ENCODE assay signal across 22 cellular contexts in the genomic region with DNA sequence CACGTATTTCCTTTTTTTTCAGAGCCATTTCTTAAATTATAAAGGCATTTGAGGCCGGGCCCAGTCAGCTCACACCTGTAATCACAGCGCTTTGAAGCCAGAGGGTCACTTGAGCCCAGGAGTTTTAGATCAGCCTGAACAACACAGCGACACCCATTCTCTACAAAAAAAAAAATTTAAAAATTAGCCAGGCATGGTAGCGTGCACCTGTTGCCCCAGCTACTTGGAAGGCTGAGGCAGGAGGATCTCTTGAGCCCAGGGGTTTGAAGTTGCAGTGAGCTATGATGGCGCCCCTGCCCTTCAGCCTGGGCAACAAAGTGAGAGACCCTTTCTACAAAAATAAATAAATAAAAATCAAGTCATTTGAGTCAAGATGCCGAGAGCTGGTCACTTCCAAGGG. TPM values are rescaled to one million over a fixed set of nuclear protein-coding genes. Genes with fewer than 3 reads are reported as not detected.
"Had no signal": no experiment of that assay in that cellular context is flagged by ENCODE, and none has a peak within 500 bp of the region (broad histone marks: within the 10 kb centered on the region; RNA-seq: fewer than 3 reads in every experiment).

No MANE protein-coding gene starts in this region.

- ATAC-seq: activated T-helper 17 cell treated with anti-CD3 and anti-CD28 coated beads, Interleukin-2, amount 50 U/mL, for 72 hours; gastrocnemius medialis; mucosa of descending colon; stimulated activated effector memory CD8-positive, alpha-beta T cell treated with anti-CD3 and anti-CD28 coated beads, Interleukin-12 subunit alpha, Interleukin-12 subunit beta, amount 100 ng/mL, for 72 hours; stimulated activated naive CD8-positive, alpha-beta T cell treated with anti-CD3 and anti-CD28 coated beads, Interleukin-15, amount 100 ng/mL, for 72 hours had no signal

- H3K4me1 ChIP-seq: breast epithelium, gastrocnemius medialis, pancreas had no signal

- H3K27me3 ChIP-seq: uterus had no signal

- H3K36me3 ChIP-seq: adrenal gland, breast epithelium, esophagus squamous epithelium, gastrocnemius medialis, pancreas, tibial nerve, uterus had no signal

- H3K9me3 ChIP-seq: adrenal gland, breast epithelium, esophagus squamous epithelium, gastrocnemius medialis, mucosa of descending colon, pancreas, tibial nerve, uterus had no signal

- H3K27ac ChIP-seq: breast epithelium, esophagus squamous epithelium, gastrocnemius medialis, pancreas, tibial nerve, uterus had no signal

- H3K4me3 ChIP-seq: adrenal gland, breast epithelium, esophagus squamous epithelium, gastrocnemius medialis, mucosa of descending colon, pancreas, tibial nerve, uterus had no signal

- DNase-seq: activated CD8-positive, alpha-beta memory T cell treated with anti-CD3 and anti-CD28 coated beads for 24 hours; activated CD8-positive, alpha-beta memory T cell treated with anti-CD3 and anti-CD28 coated beads, Interleukin-2, amount 50 U/mL, for 4 hours; activated T-cell treated with anti-CD3 and anti-CD28 coated beads, Interleukin-2, amount 50 U/mL, for 24 hours; cortex of kidney; endodermal cell; esophagus squamous epithelium; gastrocnemius medialis; left cardiac atrium; pancreas; right cardiac atrium; stimulated activated CD4-positive, alpha-beta T cell treated with anti-CD3 and anti-CD28 coated beads, Interleukin-1b, Interleukin-23, amount 100 ng/mL, for 48 hours; stimulated activated naive CD8-positive, alpha-beta T cell treated with anti-CD3 and anti-CD28 coated beads, Interleukin-15, amount 100 ng/mL, for 72 hours; T-helper 1 cell; uterus had no signal

RNA-seq across cellular contexts. Expression of gene TMEM130, which starts 3.0 kb away (rescaled TPM):
- total RNA-seq: activated T-helper 17 cell treated with anti-CD3 and anti-CD28 coated beads, Interleukin-2, amount 50 U/mL, for 72 hours; gastrocnemius medialis; liver; pulmonary artery endothelial cell had no signal
- polyA plus RNA-seq: liver had no signal
